Comparison of ENCODE assay signal across 9 cellular contexts in genomic region chr3:16300282-16300681, GRCh38. TPM values are rescaled to one million over a fixed set of nuclear protein-coding genes. Genes with fewer than 3 reads are reported as not detected.
DNase-seq lines count a peak whose midpoint lies in the region; ATAC-seq, FAIRE-seq and TF ChIP-seq lines count a peak whose summit lies in the region.
"Had no signal": no experiment of that assay in that cellular context is flagged by ENCODE, and none has a peak within 500 bp of the region (broad histone marks: within the 10 kb centered on the region; RNA-seq: fewer than 3 reads in every experiment).

No MANE protein-coding gene starts in this region.

- no peaks in the 10 kb centered on the region for H3K9me3 Mint-ChIP-seq in T-helper 1 cell treated with Interleukin-12 subunit alpha and Interleukin-12 subunit beta and Interleukin-4 antibody, amounts not matched to agents 30 μg/mL and 1 μg/mL, for 36 hours
- no peaks in the 10 kb centered on the region for H3K9me3 Mint-ChIP-seq in astrocyte (ENCODE audit: unreplicated experiment)

- peak overlapping the region; percentile 94 for H3K27ac Mint-ChIP-seq in T-helper 1 cell treated with Interleukin-12 subunit alpha and Interleukin-12 subunit beta and Interleukin-4 antibody, amounts not matched to agents 30 μg/mL and 1 μg/mL, for 36 hours
- H3K27ac Mint-ChIP-seq in astrocyte (ENCODE audit: unreplicated experiment): no peak overlapping the region

- no peaks in the 10 kb centered on the region for H3K27me3 Mint-ChIP-seq in T-helper 1 cell treated with Interleukin-12 subunit alpha and Interleukin-12 subunit beta and Interleukin-4 antibody, amounts not matched to agents 30 μg/mL and 1 μg/mL, for 36 hours (ENCODE audit: low read depth)
- no peaks in the 10 kb centered on the region for H3K27me3 Mint-ChIP-seq in astrocyte (ENCODE audit: low read depth, unreplicated experiment)

- no peaks in the 10 kb centered on the region for H4K20me1 ChIP-seq in astrocyte (ENCODE audit: insufficient read depth, low read length)

- H3K4me1 ChIP-seq in astrocyte (ENCODE audit: insufficient read depth, low read length): no peaks in the 10 kb centered on the region

- no peak for DNase-seq in T-helper 1 cell
- DNase-seq in astrocyte (ENCODE audit: low read depth): peak; percentile 70
- no peak for DNase-seq in stimulated activated naive CD8-positive, alpha-beta T cell treated with anti-CD3 and anti-CD28 coated beads, Interleukin-15, Interleukin-2, amounts not matched to agents 100 U/mL and 50 U/mL, for 24 hours
- no peak for DNase-seq in GOT3 (lab: John Stamatoyannopoulos, UW)
- DNase-seq in AG08396 (ENCODE audit: low spot score): no peak
- DNase-seq in stimulated activated CD4-positive, alpha-beta T cell treated with anti-CD3 and anti-CD28 coated beads, Interleukin-4, amount 100 ng/mL, for 4 hours: no peak

- peak overlapping the region; percentile 90 for H3K4me3 Mint-ChIP-seq in T-helper 1 cell treated with Interleukin-12 subunit alpha and Interleukin-12 subunit beta and Interleukin-4 antibody, amounts not matched to agents 30 μg/mL and 1 μg/mL, for 36 hours
- H3K4me3 Mint-ChIP-seq in astrocyte (ENCODE audit: unreplicated experiment): no peak overlapping the region

- no peaks in the 10 kb centered on the region for H3K79me2 ChIP-seq in astrocyte (ENCODE audit: insufficient read depth, low read length)

- no peak overlapping the region for H2AFZ ChIP-seq in astrocyte (ENCODE audit: low read depth, low read length)

- H3K9ac ChIP-seq in astrocyte (ENCODE audit: low read length): no peak overlapping the region

- peaks cover 88% of the 10 kb centered on the region for H3K4me1 Mint-ChIP-seq in T-helper 1 cell treated with Interleukin-12 subunit alpha and Interleukin-12 subunit beta and Interleukin-4 antibody, amounts not matched to agents 30 μg/mL and 1 μg/mL, for 36 hours (ENCODE audit: low read depth)
- peaks cover 33% of the 10 kb centered on the region for H3K4me1 Mint-ChIP-seq in astrocyte (ENCODE audit: low read depth, unreplicated experiment)

- no peak overlapping the region for H3K27ac ChIP-seq in astrocyte (ENCODE audit: low read depth, low read length)
- H3K27ac ChIP-seq: 22Rv1 had no signal

- no peaks in the 10 kb centered on the region for H3K27me3 ChIP-seq in astrocyte (ENCODE audit: insufficient read depth, low read length)

- TF ChIP-seq CTCF in astrocyte (IDR thresholded peaks at IDR 0.05; ENCODE audit: insufficient read depth, low read depth, low read length): no peak

- no peak overlapping the region for H3K4me3 ChIP-seq in astrocyte (ENCODE audit: insufficient read depth, low read depth, low read length)

- peak; percentile 44 for ATAC-seq in HG03196 (IDR thresholded peaks at IDR 0.05; ENCODE audit: unreplicated experiment)
- peak; percentile 39 for ATAC-seq in stimulated activated naive CD8-positive, alpha-beta T cell treated with anti-CD3 and anti-CD28 coated beads, Interleukin-15, Interleukin-2, amounts not matched to agents 100 U/mL and 50 U/mL, for 24 hours

- no peaks in the 10 kb centered on the region for H3K9me3 ChIP-seq in astrocyte (ENCODE audit: insufficient read depth, low read depth, low read length)

- peak; percentile 13 for FAIRE-seq in astrocyte (lab: Jason Lieb, UNC)

- H3K36me3 Mint-ChIP-seq in T-helper 1 cell treated with Interleukin-12 subunit alpha and Interleukin-12 subunit beta and Interleukin-4 antibody, amounts not matched to agents 30 μg/mL and 1 μg/mL, for 36 hours (ENCODE audit: low read depth): peaks cover 81% of the 10 kb centered on the region
- peaks cover 22% of the 10 kb centered on the region for H3K36me3 Mint-ChIP-seq in astrocyte (ENCODE audit: low read depth, unreplicated experiment)

- no peaks in the 10 kb centered on the region for H3K36me3 ChIP-seq in astrocyte (ENCODE audit: insufficient read depth, low read length)

- H3K4me2 ChIP-seq in astrocyte (ENCODE audit: low read length): no peak overlapping the region

RNA-seq across cellular contexts. Expression of gene OXNAD1, which starts 35.3 kb away (rescaled TPM):
- 10.5 and 10.6 TPM in 2 replicates for total RNA-seq in astrocyte

RNA-seq across cellular contexts. Expression of gene DPH3, which starts 35.5 kb away (rescaled TPM):
- 55.3 and 61.5 TPM in 2 replicates for total RNA-seq in astrocyte
